Comparison of ENCODE assay signal across 27 cellular contexts in genomic region chr12:2402180-2402579, GRCh38.
DNase-seq lines count a peak whose midpoint lies in the region; ATAC-seq, FAIRE-seq and TF ChIP-seq lines count a peak whose summit lies in the region.
"Had no signal": no experiment of that assay in that cellular context is flagged by ENCODE, and none has a peak within 500 bp of the region (broad histone marks: within the 10 kb centered on the region; RNA-seq: fewer than 3 reads in every experiment).

No MANE protein-coding gene starts in this region.

- no peaks in the 10 kb centered on the region for H3K36me3 ChIP-seq in neural progenitor cell
- H3K36me3 ChIP-seq: gastrocnemius medialis, lower lobe of right lung, MG63, spleen, thoracic aorta had no signal

- peak overlapping the region; percentile 55 for H3K27ac Mint-ChIP-seq in neural progenitor cell
- H3K27ac Mint-ChIP-seq: activated naive CD8-positive, alpha-beta T cell treated with anti-CD3 and anti-CD28 coated beads, Interleukin-2, amount 50 U/mL, for 24 hours; CD4-positive, alpha-beta T cell had no signal

- ATAC-seq in Right ventricle myocardium inferior: peak; percentile 23
- ATAC-seq: activated naive CD8-positive, alpha-beta T cell treated with anti-CD3 and anti-CD28 coated beads, Interleukin-2, amount 50 U/mL, for 24 hours; esophagus mucosa; gastrocnemius medialis; HCT116; lower lobe of right lung; Panc1 had no signal

- H4K20me1 ChIP-seq in neural progenitor cell (ENCODE audit: low read depth): no peaks in the 10 kb centered on the region

- no peaks in the 10 kb centered on the region for H3F3A ChIP-seq in neural progenitor cell (ENCODE audit: low read depth)

- intact Hi-C loops in Right ventricle myocardium inferior (cut with DNase I): no loop called here
- intact Hi-C loops in cardiac septum (cut with DNase I): no loop called here

- peaks cover 2% of the 10 kb centered on the region for H3K27me3 Mint-ChIP-seq in neural progenitor cell (ENCODE audit: insufficient read depth, low read depth)
- H3K27me3 Mint-ChIP-seq: activated naive CD8-positive, alpha-beta T cell treated with anti-CD3 and anti-CD28 coated beads, Interleukin-2, amount 50 U/mL, for 24 hours; CD4-positive, alpha-beta T cell had no signal

- no peak overlapping the region for H3K9ac ChIP-seq in neural progenitor cell

- no peaks in the 10 kb centered on the region for H3K27me3 ChIP-seq in neural progenitor cell
- H3K27me3 ChIP-seq: gastrocnemius medialis, MG63, spleen had no signal

- H3K36me3 Mint-ChIP-seq in neural progenitor cell: no peaks in the 10 kb centered on the region

- peaks cover 2% of the 10 kb centered on the region for H3K4me1 Mint-ChIP-seq in neural progenitor cell
- H3K4me1 Mint-ChIP-seq: activated naive CD8-positive, alpha-beta T cell treated with anti-CD3 and anti-CD28 coated beads, Interleukin-2, amount 50 U/mL, for 24 hours had no signal

- no peak for TF ChIP-seq POLR2A in GM12892 (IDR thresholded peaks at IDR 0.05; ENCODE audit: low read depth, low read length)

- no peak overlapping the region for H3K4me3 ChIP-seq in neural progenitor cell
- H3K4me3 ChIP-seq: gastrocnemius medialis, lower lobe of right lung, MG63, spleen, thoracic aorta had no signal

- DNase-seq in Right ventricle myocardium inferior (ENCODE audit: missing footprints) (no peak), cardiac septum (ENCODE audit: low spot score) (no peak), NCI-H1105 (lab: John Stamatoyannopoulos, UW) (peak; percentile 69), NCI-H345 treated with DMSO at 0.1 percent for 48 hours (lab: John Stamatoyannopoulos, UW; ENCODE audit: unreplicated experiment) (peak; percentile 21), neural progenitor cell (ENCODE audit: low spot score) (no peak), COLO829 (ENCODE audit: low spot score) (no peak), GM12892 (ENCODE audit: insufficient read length) (no peak), AG08396 (ENCODE audit: low spot score) (no peak)
- DNase-seq: activated CD4-positive, alpha-beta T cell treated with anti-CD3 and anti-CD28 coated beads, Interleukin-2, amount 50 U/mL, for 1 hour; activated CD8-positive, alpha-beta memory T cell treated with anti-CD3 and anti-CD28 coated beads, Interleukin-2, amount 50 U/mL, for 4 hours; activated naive CD8-positive, alpha-beta T cell treated with anti-CD3 and anti-CD28 coated beads, Interleukin-2, amount 50 U/mL, for 24 hours; CD4-positive, alpha-beta T cell; effector CD4-positive, alpha-beta T cell; gastrocnemius medialis; hypothalamus; lower lobe of right lung; MG63; NCI-H187; spleen; stimulated activated CD4-positive, alpha-beta T cell treated with anti-CD3 and anti-CD28 coated beads, Interleukin-4, amount 100 ng/mL, for 1 hour; stimulated activated naive CD4-positive, alpha-beta T cell treated with Interleukin-2 at 50 U/mL for 16 hours had no signal

- no peak overlapping the region for H3K4me3 Mint-ChIP-seq in neural progenitor cell
- H3K4me3 Mint-ChIP-seq: activated naive CD8-positive, alpha-beta T cell treated with anti-CD3 and anti-CD28 coated beads, Interleukin-2, amount 50 U/mL, for 24 hours; CD4-positive, alpha-beta T cell had no signal

- H3K79me2 ChIP-seq in neural progenitor cell (ENCODE audit: low read depth): no peaks in the 10 kb centered on the region

- no peak overlapping the region for H3K27ac ChIP-seq in neural progenitor cell
- H3K27ac ChIP-seq: gastrocnemius medialis, lower lobe of right lung, spleen, thoracic aorta had no signal

- no peak overlapping the region for H3K4me2 ChIP-seq in neural progenitor cell

- TF ChIP-seq CTCF in neural progenitor cell (IDR thresholded peaks at IDR 0.05): no peak

- no peak for FAIRE-seq in GM12892 (lab: Jason Lieb, UNC)
- FAIRE-seq: GM12891, islet of Langerhans had no signal

- H3K9me3 Mint-ChIP-seq in neural progenitor cell: no peaks in the 10 kb centered on the region
- H3K9me3 Mint-ChIP-seq: activated naive CD8-positive, alpha-beta T cell treated with anti-CD3 and anti-CD28 coated beads, Interleukin-2, amount 50 U/mL, for 24 hours had no signal

- H2AFZ ChIP-seq in neural progenitor cell (replicated peaks): no peak overlapping the region

- H3K9me3 ChIP-seq in neural progenitor cell (ENCODE audit: low read depth): no peaks in the 10 kb centered on the region
- H3K9me3 ChIP-seq: gastrocnemius medialis, lower lobe of right lung, MG63, spleen, thoracic aorta had no signal

- H3K4me1 ChIP-seq in neural progenitor cell: no peaks in the 10 kb centered on the region
- H3K4me1 ChIP-seq: gastrocnemius medialis, lower lobe of right lung had no signal

Comparison
In these comparisons a context has a peak if more than half of its experiments do, and no peak if none do; other contexts are left out.
1. DNase-seq: peak in NCI-H1105 (single experiment) and NCI-H345 treated with DMSO at 0.1 percent for 48 hours (single experiment); none in Right ventricle myocardium inferior (single experiment), cardiac septum (single experiment), neural progenitor cell (single experiment), COLO829 (single experiment), GM12892 (single experiment) and AG08396 (single experiment).